ENCODE assay signal across 21 cellular contexts in genomic region chr11:126086248-126086647, GRCh38. TPM values are rescaled to one million over a fixed set of nuclear protein-coding genes. Genes with fewer than 3 reads are reported as not detected.
A peak's percentile ranks its signal among the peaks of the same experiment; 100 is the strongest.
DNase-seq lines count a peak whose midpoint lies in the region; FAIRE-seq and TF ChIP-seq lines count a peak whose summit lies in the region.
"Had no signal": no experiment of that assay in that cellular context is flagged by ENCODE, and none has a peak within 500 bp of the region (broad histone marks: within the 10 kb centered on the region; RNA-seq: fewer than 3 reads in every experiment).

No MANE protein-coding gene starts in this region.

- H3K36me3 ChIP-seq in mammary epithelial cell (ENCODE audit: insufficient read depth, low read length), result no peaks in the 10 kb centered on the region
- H3K36me3 ChIP-seq in bronchial epithelial cell (ENCODE audit: control insufficient read depth, insufficient read depth, low read length), result no peaks in the 10 kb centered on the region
- no peaks in the 10 kb centered on the region for H3K36me3 ChIP-seq in trophoblast cell (ENCODE audit: control insufficient read depth in 1 of 2, insufficient read depth in 2 of 2, low read length in 2 of 2)
- no peaks in the 10 kb centered on the region for H3K36me3 ChIP-seq in kidney (ENCODE audit: control insufficient read depth in 1 of 2, insufficient read depth in 2 of 2, low read length in 2 of 2)
- H3K36me3 ChIP-seq: HAP-1 had no signal

- no peaks in the 10 kb centered on the region for H4K20me1 ChIP-seq in mammary epithelial cell (ENCODE audit: insufficient read depth, low read length)

- dilution Hi-C loops in mammary epithelial cell (cut with HindIII; ENCODE audit: low sequenced_read_pairs), result no loop called here

- intact Hi-C loops in mammary epithelial cell (cut with micrococcal nuclease) (no loop called here), MCF 10A (cut with micrococcal nuclease) (no loop called here), kidney (cut with DNase I) (no loop called here)

- H2BK5ac ChIP-seq in trophoblast cell (ENCODE audit: low read depth, low read length, poor library complexity), result peak overlapping the region; percentile 4

- in situ Hi-C loops in mammary epithelial cell (cut with MboI; ENCODE audit: low sequenced_read_pairs in 2 of 2), result no loop called here

- H3K27me3 ChIP-seq in mammary epithelial cell (ENCODE audit: insufficient read depth, low read length) (no peaks in the 10 kb centered on the region), bronchial epithelial cell (ENCODE audit: control insufficient read depth, insufficient read depth, low read length) (peaks cover 2% of the 10 kb centered on the region), trophoblast cell (ENCODE audit: insufficient read depth, low read length) (no peaks in the 10 kb centered on the region)

- no peak overlapping the region for H3K4ac ChIP-seq in trophoblast cell (ENCODE audit: low read depth, low read length)

- CTCF ChIA-PET in mammary epithelial cell (lab: Charles Lee; ENCODE audit: low non-redundant PET) (no interaction called here), MCF 10A (lab: Yijun Ruan, JAX) (interaction anchor here (1.0 kb wide), 1 partner anchor 28 kb away, joined by 4 read pairs; no protein-coding TSS in a partner anchor)

- H3K18ac ChIP-seq in trophoblast cell (ENCODE audit: low read length), result no peak overlapping the region

- no peak overlapping the region for H3K4me3 Mint-ChIP-seq in MCF 10A (ENCODE audit: unreplicated experiment)
- H3K4me3 Mint-ChIP-seq: B cell; CD4-positive, alpha-beta memory T cell had no signal

- H3K9me3 Mint-ChIP-seq in MCF 10A (ENCODE audit: unreplicated experiment), result no peaks in the 10 kb centered on the region
- H3K9me3 Mint-ChIP-seq: CD4-positive, alpha-beta memory T cell had no signal

- DNase-seq in mammary epithelial cell (peak; percentile 31), MCF 10A (ENCODE audit: unreplicated experiment) (no peak), bronchial epithelial cell (ENCODE audit: low read depth) (peak; percentile 21), trophoblast cell (no peak), kidney (no peak), NCI-H1417 treated with DMSO at 0.1 percent for 48 hours (lab: John Stamatoyannopoulos, UW) (no peak)
- DNase-seq: C1 segment of cervical spinal cord; Calu3; CD4-positive, alpha-beta memory T cell; COR-L47; DMS53; DMS79 treated with DMSO at 0.1 percent for 48 hours; GF-D8; GOT3 had no signal

- peak overlapping the region; percentile 48 for H4K91ac ChIP-seq in trophoblast cell (ENCODE audit: low read depth, low read length)

- H3K4me1 ChIP-seq in mammary epithelial cell (ENCODE audit: insufficient read depth, low read length) (no peaks in the 10 kb centered on the region), trophoblast cell (ENCODE audit: control insufficient read depth in 1 of 2, insufficient read depth in 2 of 2, low read length in 2 of 2) (peaks cover 23 to 34% of the 10 kb centered on the region in 2 experiments), kidney (ENCODE audit: control insufficient read depth in 1 of 2, insufficient read depth in 1 of 2, low read depth in 1 of 2, low read length in 2 of 2) (no peaks in the 10 kb centered on the region)

- H3K4me1 Mint-ChIP-seq in MCF 10A (ENCODE audit: insufficient read depth, unreplicated experiment), result no peaks in the 10 kb centered on the region
- H3K4me1 Mint-ChIP-seq: B cell had no signal

- H2BK12ac ChIP-seq in trophoblast cell (ENCODE audit: low read length), result peak overlapping the region; percentile 97

- H3K9ac ChIP-seq in mammary epithelial cell (ENCODE audit: insufficient read depth, low read length) (no peak overlapping the region), trophoblast cell (ENCODE audit: low read length) (no peak overlapping the region), kidney (ENCODE audit: low read length in 2 of 2) (no peak overlapping the region)

- no peak overlapping the region for H3K27ac Mint-ChIP-seq in MCF 10A (ENCODE audit: low read depth, unreplicated experiment)
- H3K27ac Mint-ChIP-seq: B cell had no signal

- BruUV-seq in mammary epithelial cell (replicated peaks; lab: Mats Ljungman, UMichigan) (no TSS peak), MCF 10A (replicated peaks; lab: Mats Ljungman, UMichigan) (no TSS peak)

- H3K27me3 Mint-ChIP-seq in MCF 10A (ENCODE audit: insufficient read depth, unreplicated experiment), result no peaks in the 10 kb centered on the region
- H3K27me3 Mint-ChIP-seq: CD4-positive, alpha-beta memory T cell had no signal

- no peaks in the 10 kb centered on the region for H3K36me3 Mint-ChIP-seq in MCF 10A (ENCODE audit: insufficient read depth, unreplicated experiment)
- H3K36me3 Mint-ChIP-seq: CD4-positive, alpha-beta memory T cell had no signal

- no peak overlapping the region for H3K27ac ChIP-seq in mammary epithelial cell (ENCODE audit: insufficient read depth, low read depth, low read length)
- H3K27ac ChIP-seq in trophoblast cell (ENCODE audit: low read depth, low read length), result no peak overlapping the region
- no peak overlapping the region for H3K27ac ChIP-seq in kidney (ENCODE audit: low read depth in 2 of 2, low read length in 2 of 2)
- H3K27ac ChIP-seq: 22Rv1 had no signal

- no peak overlapping the region for H3K4me3 ChIP-seq in mammary epithelial cell (replicated peaks in 1 of 3; ENCODE audit: insufficient read depth in 1 of 3, low read depth in 2 of 3, low read length in 3 of 3)
- no peak overlapping the region for H3K4me3 ChIP-seq in bronchial epithelial cell (ENCODE audit: low read depth, low read length)
- H3K4me3 ChIP-seq in trophoblast cell (ENCODE audit: low read depth, low read length), result no peak overlapping the region
- H3K4me3 ChIP-seq in kidney (ENCODE audit: low read length in 2 of 2), result no peak overlapping the region
- H3K4me3 ChIP-seq: HAP-1 had no signal

- POLR2A ChIA-PET in MCF 10A (lab: Yijun Ruan, JAX), result no interaction called here

- H3K9me3 ChIP-seq in mammary epithelial cell (replicated peaks; ENCODE audit: insufficient read depth, low read length) (no peaks in the 10 kb centered on the region), trophoblast cell (ENCODE audit: insufficient read depth, low read depth, low read length) (peaks cover 1% of the 10 kb centered on the region), kidney (ENCODE audit: control insufficient read depth in 1 of 2, low read length in 2 of 2) (no peaks in the 10 kb centered on the region)
- H3K9me3 ChIP-seq: HAP-1 had no signal

- TF ChIP-seq CTCF in mammary epithelial cell (conservative IDR thresholded peaks at IDR 0.05 in 1 of 2, IDR thresholded peaks at IDR 0.05 in 1 of 2; ENCODE audit: extremely low read depth in 1 of 2, insufficient read depth in 1 of 2, low read depth in 1 of 2, low read length in 2 of 2) (no peak), MCF 10A (IDR thresholded peaks at IDR 0.05; ENCODE audit: unreplicated experiment) (no peak), bronchial epithelial cell (IDR thresholded peaks at IDR 0.05; ENCODE audit: insufficient read depth, low read length, severe bottlenecking) (no peak), kidney (IDR thresholded peaks at IDR 0.05; ENCODE audit: borderline replicate concordance, extremely low read depth, insufficient read depth) (no peak)

- H3K4me2 ChIP-seq in mammary epithelial cell (ENCODE audit: insufficient read depth, low read depth, low read length) (no peak overlapping the region), trophoblast cell (ENCODE audit: low read length) (no peak overlapping the region)

- peak overlapping the region; percentile 66 for H2BK120ac ChIP-seq in trophoblast cell (ENCODE audit: insufficient read depth, low read length, poor library complexity)

- no peak overlapping the region for H4K8ac ChIP-seq in trophoblast cell (ENCODE audit: low read depth, low read length)

- H3K23ac ChIP-seq in trophoblast cell (ENCODE audit: low read length), result no peak overlapping the region

- H2AK5ac ChIP-seq in trophoblast cell (ENCODE audit: low read length), result no peak overlapping the region

- H4K12ac ChIP-seq in trophoblast cell (ENCODE audit: low read depth, low read length), result no peak overlapping the region

- H3K79me1 ChIP-seq in trophoblast cell (ENCODE audit: low read length), result peaks cover 24% of the 10 kb centered on the region

- WGBS in mammary epithelial cell (ENCODE audit: low coverage, missing lambda C conversion rate), result 36% methylated on average over 4 of the region's 5 CpGs
- no CpG with 5 or more reads among the region's 5 CpGs for WGBS in trophoblast cell (ENCODE audit: extremely low coverage, insufficient coverage, insufficient read length)

- H2AFZ ChIP-seq in mammary epithelial cell (ENCODE audit: low read depth, low read length), result no peak overlapping the region
- H2AFZ ChIP-seq in trophoblast cell (ENCODE audit: insufficient read depth, low read length, poor library complexity), result no peak overlapping the region

- H3K79me2 ChIP-seq in mammary epithelial cell (ENCODE audit: insufficient read depth, low read length), result no peaks in the 10 kb centered on the region
- peaks cover 2% of the 10 kb centered on the region for H3K79me2 ChIP-seq in trophoblast cell (ENCODE audit: control insufficient read depth, insufficient read depth, low read length, poor library complexity)

- H3K14ac ChIP-seq in trophoblast cell (ENCODE audit: low read length), result no peak overlapping the region

- FAIRE-seq in bronchial epithelial cell (lab: Jason Lieb, UNC) (no peak), kidney (lab: Jason Lieb, UNC) (no peak)
- FAIRE-seq: A204.1, GM12891, GM18507, H54 had no signal

RNA-seq across cellular contexts. Expression of gene CDON, which starts 23.6 kb away (rescaled TPM):
- total RNA-seq in mammary epithelial cell (1 to 10 TPM; 1.9 to 3.8 TPM), MCF 10A (2022) (0.91 and 0.96 TPM in 2 replicates), bronchial epithelial cell (2.9 TPM in 2 replicates), kidney (4.0 TPM)
- polyA plus RNA-seq in mammary epithelial cell (1.6 TPM), kidney (ENCODE audit: insufficient read depth, low read depth, low replicate concordance) (0.45 TPM)
- polyA minus RNA-seq in mammary epithelial cell, result not detected
- polyA plus RNA-seq in trophoblast cell (2013), result 41.5 and 45.5 TPM in 2 replicates
- total RNA-seq: B cell had no signal

Comparison
In these comparisons a context has a peak if more than half of its experiments do, and no peak if none do; other contexts are left out.
1. DNase-seq: peak in mammary epithelial cell (single experiment) and bronchial epithelial cell (single experiment); none in MCF 10A (single experiment), trophoblast cell (0 of 2), kidney (single experiment) and NCI-H1417 treated with DMSO at 0.1 percent for 48 hours (single experiment).